ENCODE assay signal across 8 cellular contexts in genomic region chr1:19596719-19597462, GRCh38. TPM values are rescaled to one million over a fixed set of nuclear protein-coding genes. Genes with fewer than 3 reads are reported as not detected.
DNase-seq lines count a peak whose midpoint lies in the region; ATAC-seq and TF ChIP-seq lines count a peak whose summit lies in the region.

No MANE protein-coding gene starts in this region.

- POLR2A ChIA-PET in naive thymus-derived CD4-positive, alpha-beta T cell (lab: Charles Lee), result interaction anchor here (0.6 to 7.1 kb wide), 28 partner anchors 8 to 973 kb away, joined by 3 to 88 read pairs (median 4); partner anchors contain the start of genes CAPZB, EMC1, MRTO4 and NBL1

- H3K36me3 ChIP-seq in naive thymus-derived CD4-positive, alpha-beta T cell (ENCODE audit: control insufficient read depth in 2 of 3, insufficient read depth in 3 of 3, low read length in 3 of 3), result no peaks in the 10 kb centered on the region

- H3K27ac Mint-ChIP-seq in activated T-helper 2 cell treated with anti-CD3 and anti-CD28 coated beads, Interferon-gamma antibody, Interleukin-2, Interleukin-4, amounts not matched to agents 10 μg/mL and 5 μg/mL and 100 μg/mL, durations not matched to agents 14 hours and 24 hours and 36 hours, result peak overlapping the region; percentile 99
- H3K27ac Mint-ChIP-seq in naive thymus-derived CD4-positive, alpha-beta T cell, result peak overlapping the region; percentile 98 to 100 (median 99)
- peak overlapping the region; percentile 98 for H3K27ac Mint-ChIP-seq in stimulated activated memory B cell treated with anti-CD40 and anti-IgM and Interleukin-4, amounts not matched to agents 10 μg/mL and 1 μg/mL and 100 μg/mL, for 72 hours

- peaks cover 3% of the 10 kb centered on the region for H3K27me3 Mint-ChIP-seq in activated T-helper 2 cell treated with anti-CD3 and anti-CD28 coated beads, Interferon-gamma antibody, Interleukin-2, Interleukin-4, amounts not matched to agents 10 μg/mL and 5 μg/mL and 100 μg/mL, durations not matched to agents 14 hours and 24 hours and 36 hours (ENCODE audit: low read depth)
- peaks cover 0 to 11% (median 0%) of the 10 kb centered on the region in 5 donors for H3K27me3 Mint-ChIP-seq in naive thymus-derived CD4-positive, alpha-beta T cell
- no peaks in the 10 kb centered on the region for H3K27me3 Mint-ChIP-seq in stimulated activated memory B cell treated with anti-CD40 and anti-IgM and Interleukin-4, amounts not matched to agents 10 μg/mL and 1 μg/mL and 100 μg/mL, for 72 hours

- peak overlapping the region; percentile 99 for H3K27ac ChIP-seq in naive thymus-derived CD4-positive, alpha-beta T cell (ENCODE audit: low read depth, low read length)

- CTCF ChIA-PET in naive thymus-derived CD4-positive, alpha-beta T cell (lab: Charles Lee), result interaction anchor here (0.6 to 1.5 kb wide), 5 partner anchors 15 to 222 kb away, joined by 3 to 7 read pairs (median 4); partner anchors contain the start of gene NBL1

- H3K4me1 ChIP-seq in naive thymus-derived CD4-positive, alpha-beta T cell (ENCODE audit: control insufficient read depth in 2 of 2, insufficient read depth in 2 of 2, low read length in 2 of 2), result peaks cover 34 to 45% of the 10 kb centered on the region in 2 donors

- peak; percentile 86 for ATAC-seq in naive thymus-derived CD4-positive, alpha-beta T cell
- peak; percentile 95 for ATAC-seq in stimulated activated memory B cell treated with anti-CD40 and anti-IgM and Interleukin-4, amounts not matched to agents 10 μg/mL and 1 μg/mL and 100 μg/mL, for 72 hours

- H3K4me3 Mint-ChIP-seq in activated T-helper 2 cell treated with anti-CD3 and anti-CD28 coated beads, Interferon-gamma antibody, Interleukin-2, Interleukin-4, amounts not matched to agents 10 μg/mL and 5 μg/mL and 100 μg/mL, durations not matched to agents 14 hours and 24 hours and 36 hours (ENCODE audit: low read depth), result peak overlapping the region; percentile 98
- peak overlapping the region; percentile 79 to 100 (median 98) for H3K4me3 Mint-ChIP-seq in naive thymus-derived CD4-positive, alpha-beta T cell
- peak overlapping the region; percentile 95 for H3K4me3 Mint-ChIP-seq in stimulated activated memory B cell treated with anti-CD40 and anti-IgM and Interleukin-4, amounts not matched to agents 10 μg/mL and 1 μg/mL and 100 μg/mL, for 72 hours

- H3K9me3 Mint-ChIP-seq in activated T-helper 2 cell treated with anti-CD3 and anti-CD28 coated beads, Interferon-gamma antibody, Interleukin-2, Interleukin-4, amounts not matched to agents 10 μg/mL and 5 μg/mL and 100 μg/mL, durations not matched to agents 14 hours and 24 hours and 36 hours, result no peaks in the 10 kb centered on the region
- H3K9me3 Mint-ChIP-seq in naive thymus-derived CD4-positive, alpha-beta T cell, result peaks cover 0 to 12% (median 0%) of the 10 kb centered on the region in 11 donors
- no peaks in the 10 kb centered on the region for H3K9me3 Mint-ChIP-seq in stimulated activated memory B cell treated with anti-CD40 and anti-IgM and Interleukin-4, amounts not matched to agents 10 μg/mL and 1 μg/mL and 100 μg/mL, for 72 hours

- H3K9me3 ChIP-seq in naive thymus-derived CD4-positive, alpha-beta T cell (ENCODE audit: control insufficient read depth in 2 of 3, low read length in 3 of 3), result no peaks in the 10 kb centered on the region

- intact Hi-C loops in activated T-helper 2 cell treated with anti-CD3 and anti-CD28 coated beads, Interferon-gamma antibody, Interleukin-2, Interleukin-4, amounts not matched to agents 10 μg/mL and 5 μg/mL and 100 μg/mL, durations not matched to agents 14 hours and 24 hours and 36 hours (cut with micrococcal nuclease), result loop anchor here (1.0 to 10.0 kb wide), 5 partner anchors 9 to 205 kb away; partner anchors contain the start of genes CAPZB and NBL1
- intact Hi-C loops in naive thymus-derived CD4-positive, alpha-beta T cell (cut with micrococcal nuclease), result loop anchor here (1.0 to 10.0 kb wide), 13 partner anchors 9 to 692 kb away; partner anchors contain the start of genes AKR7A2 (in 2 of the 2), CAPZB (in 2 of the 2), EMC1 (in 2 of the 2) and IFFO2 (in 2 of the 2)

- H3K36me3 Mint-ChIP-seq in activated T-helper 2 cell treated with anti-CD3 and anti-CD28 coated beads, Interferon-gamma antibody, Interleukin-2, Interleukin-4, amounts not matched to agents 10 μg/mL and 5 μg/mL and 100 μg/mL, durations not matched to agents 14 hours and 24 hours and 36 hours (ENCODE audit: low read depth), result peaks cover 32% of the 10 kb centered on the region
- peaks cover 7 to 24% (median 17%) of the 10 kb centered on the region in 5 donors for H3K36me3 Mint-ChIP-seq in naive thymus-derived CD4-positive, alpha-beta T cell
- peaks cover 23% of the 10 kb centered on the region for H3K36me3 Mint-ChIP-seq in stimulated activated memory B cell treated with anti-CD40 and anti-IgM and Interleukin-4, amounts not matched to agents 10 μg/mL and 1 μg/mL and 100 μg/mL, for 72 hours

- no peak for TF ChIP-seq CTCF in LNCaP clone FGC (IDR thresholded peaks at IDR 0.05; ENCODE audit: control insufficient read depth, extremely low read depth, insufficient read depth)
- TF ChIP-seq CTCF in fibroblast of mammary gland (conservative IDR thresholded peaks at IDR 0.05; ENCODE audit: control insufficient read depth, insufficient read depth, low read depth, low read length), result no peak

- DNase-seq in EL (peak; percentile 99), H4 (ENCODE audit: low spot score) (peak; percentile 97), LNCaP clone FGC (ENCODE audit: low read depth) (peak; percentile 67), RPMI8226 (peak; percentile 100), fibroblast of mammary gland (ENCODE audit: low read depth) (peak; percentile 97)
- peak; percentile 97 for DNase-seq in activated T-helper 2 cell treated with anti-CD3 and anti-CD28 coated beads, Interferon-gamma antibody, Interleukin-2, Interleukin-4, amounts not matched to agents 10 μg/mL and 5 μg/mL and 100 μg/mL, durations not matched to agents 14 hours and 24 hours and 36 hours (ENCODE audit: low spot score)
- peak; percentile 86 to 98 (median 97) for DNase-seq in naive thymus-derived CD4-positive, alpha-beta T cell

- H3K4me3 ChIP-seq in LNCaP clone FGC (ENCODE audit: low read depth, low read length), result peak overlapping the region; percentile 70
- peak overlapping the region; percentile 92 for H3K4me3 ChIP-seq in fibroblast of mammary gland (ENCODE audit: control insufficient read depth, low read depth, low read length)
- peak overlapping the region; percentile 59 for H3K4me3 ChIP-seq in naive thymus-derived CD4-positive, alpha-beta T cell (ENCODE audit: low read length)

- H3K27me3 ChIP-seq in naive thymus-derived CD4-positive, alpha-beta T cell (ENCODE audit: control insufficient read depth in 2 of 2, insufficient read depth in 2 of 2, low read length in 2 of 2), result no peaks in the 10 kb centered on the region

- H3K4me1 Mint-ChIP-seq in activated T-helper 2 cell treated with anti-CD3 and anti-CD28 coated beads, Interferon-gamma antibody, Interleukin-2, Interleukin-4, amounts not matched to agents 10 μg/mL and 5 μg/mL and 100 μg/mL, durations not matched to agents 14 hours and 24 hours and 36 hours (ENCODE audit: low read depth), result peaks cover 37% of the 10 kb centered on the region
- H3K4me1 Mint-ChIP-seq in naive thymus-derived CD4-positive, alpha-beta T cell, result peaks cover 29 to 56% (median 47%) of the 10 kb centered on the region in 7 donors
- peaks cover 42% of the 10 kb centered on the region for H3K4me1 Mint-ChIP-seq in stimulated activated memory B cell treated with anti-CD40 and anti-IgM and Interleukin-4, amounts not matched to agents 10 μg/mL and 1 μg/mL and 100 μg/mL, for 72 hours

RNA-seq across cellular contexts. Expression of gene NBL1, which starts 47.2 kb away (rescaled TPM):
- 34.2 and 53.1 TPM in 2 replicates for total RNA-seq in H4 (2014; rRNA removed; shearing (Covaris generic))
- 51.6 and 55.7 TPM in 2 replicates for total RNA-seq in activated T-helper 2 cell treated with anti-CD3 and anti-CD28 coated beads, Interferon-gamma antibody, Interleukin-2, Interleukin-4, amounts not matched to agents 10 μg/mL and 5 μg/mL and 100 μg/mL, durations not matched to agents 14 hours and 24 hours and 36 hours
- 10 to 100 TPM; 20.7 to 36.1 (median 22.8) TPM for total RNA-seq in naive thymus-derived CD4-positive, alpha-beta T cell
- polyA plus RNA-seq in naive thymus-derived CD4-positive, alpha-beta T cell, result 1 to 10 TPM; 2.5 to 4.0 TPM

Comparison
In these comparisons a context has a peak if more than half of its experiments do, and no peak if none do; other contexts are left out.
1. Peak in every context shown above with its lines: DNase-seq, ATAC-seq, H3K4me3 ChIP-seq and H3K27ac ChIP-seq.